7 cellular contexts compared by ENCODE assay signal in the genomic region with DNA sequence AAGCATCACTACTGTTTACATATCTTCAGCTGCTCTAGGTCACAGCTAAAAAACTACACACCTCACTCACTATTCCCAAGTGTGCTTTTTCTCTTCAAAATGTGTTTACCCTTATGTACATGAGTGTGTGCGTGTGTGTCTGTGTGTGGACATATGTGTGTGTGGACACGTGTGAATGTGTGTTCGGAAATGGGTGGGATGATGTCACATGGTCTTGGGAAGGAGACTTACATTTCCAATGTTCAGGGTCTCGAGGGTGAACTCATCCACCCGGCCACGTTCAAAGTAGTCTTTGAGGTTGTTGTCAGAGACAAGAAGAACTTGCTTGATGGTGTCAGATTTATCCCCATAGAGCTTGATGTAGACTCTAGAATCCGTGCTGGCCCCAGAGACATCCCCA.
"Had no signal": no experiment of that assay in that cellular context is flagged by ENCODE, and none has a peak within 500 bp of the region (broad histone marks: within the 10 kb centered on the region; RNA-seq: fewer than 3 reads in every experiment).

No MANE protein-coding gene starts in this region.

- FAIRE-seq: HTR-8/SVneo, K562 had no signal

- DNase-seq: IMR-90, KBM-7, KG1 had no signal

- ATAC-seq: K562 had no signal

- H3K4me2 ChIP-seq: KMS-11 had no signal

- H3K4me3 ChIP-seq: K562 had no signal

- H3K9ac ChIP-seq: KMS-11 had no signal

- H3K27ac ChIP-seq: HL-60, KMS-11 had no signal
